ENCODE assay signal across 9 cellular contexts in the genomic region with DNA sequence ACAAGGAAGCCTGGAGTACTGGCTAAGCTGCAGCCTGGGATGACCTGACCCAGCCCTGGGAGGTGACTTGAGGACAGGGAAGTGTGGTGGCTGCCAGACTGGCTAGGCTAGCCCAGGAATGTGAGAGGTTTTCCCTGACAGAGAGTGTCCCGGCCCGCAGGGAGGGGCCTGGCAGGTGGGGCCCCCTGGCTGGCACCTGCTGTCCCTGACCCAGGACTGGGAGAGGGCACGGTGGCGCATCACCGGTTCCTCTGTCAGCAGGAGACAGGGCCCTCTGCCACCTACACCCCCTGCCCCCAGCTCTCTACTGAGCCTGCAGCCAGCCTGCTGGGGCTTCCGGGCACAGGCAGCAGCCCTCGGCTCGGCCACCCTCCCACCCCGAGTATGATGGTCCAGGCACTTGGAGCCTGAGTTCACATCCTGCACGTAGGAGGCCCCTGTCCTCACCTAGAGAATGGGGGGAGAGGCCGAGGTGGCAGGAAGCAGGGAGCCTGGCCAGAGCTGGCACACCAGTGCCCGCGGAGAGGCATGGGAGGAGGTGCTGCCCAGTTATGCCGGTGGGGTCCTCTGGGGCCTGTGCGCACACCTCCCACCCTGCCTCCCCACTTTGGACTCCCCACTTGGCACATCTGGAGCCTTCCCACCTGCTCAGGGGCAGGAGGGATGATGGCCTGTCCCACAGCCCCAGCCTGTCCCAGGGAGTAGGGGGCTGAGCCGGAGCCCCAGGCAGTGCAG. TPM values are rescaled to one million over a fixed set of nuclear protein-coding genes. Genes with fewer than 3 reads are reported as not detected.
DNase-seq lines count a peak whose midpoint lies in the region; ATAC-seq and TF ChIP-seq lines count a peak whose summit lies in the region.
"Had no signal": no experiment of that assay in that cellular context is flagged by ENCODE, and none has a peak within 500 bp of the region (broad histone marks: within the 10 kb centered on the region; RNA-seq: fewer than 3 reads in every experiment).

No MANE protein-coding gene starts in this region.

- H3K4me1 ChIP-seq in spleen (peaks cover 8 to 48% (median 26%) of the 10 kb centered on the region in 6 donors), MM.1S (ENCODE audit: low read length) (no peaks in the 10 kb centered on the region)

- no peak overlapping the region for H3K27ac Mint-ChIP-seq in T-helper 1 cell treated with Interleukin-12 subunit alpha and Interleukin-12 subunit beta and Interleukin-4 antibody, amounts not matched to agents 30 μg/mL and 1 μg/mL, for 36 hours

- H4K20me1 ChIP-seq in MM.1S (ENCODE audit: insufficient read depth, low read length), result no peaks in the 10 kb centered on the region

- no peaks in the 10 kb centered on the region for H3K36me3 ChIP-seq in spleen
- no peaks in the 10 kb centered on the region for H3K36me3 ChIP-seq in MM.1S (replicated peaks; ENCODE audit: insufficient read depth, low read length)

- TF ChIP-seq POLR2A in spleen (IDR thresholded peaks at IDR 0.05), result no peak

- no peak overlapping the region for H2AFZ ChIP-seq in MM.1S (ENCODE audit: low read length)

- no peaks in the 10 kb centered on the region for H3K9me3 ChIP-seq in spleen
- no peaks in the 10 kb centered on the region for H3K9me3 ChIP-seq in MM.1S (replicated peaks; ENCODE audit: insufficient read depth, low read length)

- H3K9me3 Mint-ChIP-seq in T-helper 1 cell treated with Interleukin-12 subunit alpha and Interleukin-12 subunit beta and Interleukin-4 antibody, amounts not matched to agents 30 μg/mL and 1 μg/mL, for 36 hours, result no peaks in the 10 kb centered on the region

- intact Hi-C loops in spleen (cut with DNase I; ENCODE audit: low total_unique reads), result no loop called here

- no peaks in the 10 kb centered on the region for H3F3A ChIP-seq in MM.1S (ENCODE audit: insufficient read depth, low read length)

- no peak overlapping the region for H3K9ac ChIP-seq in MM.1S (ENCODE audit: low read length)

- no peaks in the 10 kb centered on the region for H3K79me2 ChIP-seq in MM.1S (ENCODE audit: low read length)

- 73 to 85% (median 84%) methylated on average over 10 to 16 of the region's 16 CpGs for WGBS in spleen, 5 donors

- peaks cover 0 to 19% (median 0%) of the 10 kb centered on the region in 7 donors for H3K27me3 ChIP-seq in spleen (replicated peaks in 1 of 7)
- H3K27me3 ChIP-seq in MM.1S (replicated peaks; ENCODE audit: insufficient read depth, low read length), result peaks cover 30% of the 10 kb centered on the region

- no peak for ATAC-seq in HG03469 (IDR thresholded peaks at IDR 0.05; ENCODE audit: unreplicated experiment)
- ATAC-seq in GM19455 (IDR thresholded peaks at IDR 0.05; ENCODE audit: unreplicated experiment), result no peak

- H3K36me3 Mint-ChIP-seq in T-helper 1 cell treated with Interleukin-12 subunit alpha and Interleukin-12 subunit beta and Interleukin-4 antibody, amounts not matched to agents 30 μg/mL and 1 μg/mL, for 36 hours (ENCODE audit: low read depth), result no peaks in the 10 kb centered on the region

- H3K4me3 Mint-ChIP-seq in T-helper 1 cell treated with Interleukin-12 subunit alpha and Interleukin-12 subunit beta and Interleukin-4 antibody, amounts not matched to agents 30 μg/mL and 1 μg/mL, for 36 hours, result peak overlapping the region; percentile 31

- no peak overlapping the region for H3K4me3 ChIP-seq in spleen
- no peak overlapping the region for H3K4me3 ChIP-seq in MM.1S (ENCODE audit: low read length)

- H3K4me2 ChIP-seq in MM.1S (ENCODE audit: low read depth, low read length), result no peak overlapping the region

- TF ChIP-seq CTCF in VCaP (conservative IDR thresholded peaks at IDR 0.05) (no peak), spleen (IDR thresholded peaks at IDR 0.05 in 8 of 11, conservative IDR thresholded peaks at IDR 0.05 in 3 of 11) (no peak), MM.1S (IDR thresholded peaks at IDR 0.05; ENCODE audit: low read length) (no peak)

- H3K27me3 Mint-ChIP-seq in T-helper 1 cell treated with Interleukin-12 subunit alpha and Interleukin-12 subunit beta and Interleukin-4 antibody, amounts not matched to agents 30 μg/mL and 1 μg/mL, for 36 hours (ENCODE audit: low read depth), result peaks cover 8% of the 10 kb centered on the region

- H3K4me1 Mint-ChIP-seq in T-helper 1 cell treated with Interleukin-12 subunit alpha and Interleukin-12 subunit beta and Interleukin-4 antibody, amounts not matched to agents 30 μg/mL and 1 μg/mL, for 36 hours (ENCODE audit: low read depth), result peaks cover 5% of the 10 kb centered on the region

- peak overlapping the region; percentile 78 for H3K27ac ChIP-seq in VCaP
- no peak overlapping the region for H3K27ac ChIP-seq in spleen
- H3K27ac ChIP-seq in MM.1S (ENCODE audit: low read length), result no peak overlapping the region

- DNase-seq in T-helper 1 cell (no peak), islet precursor cell (peak; percentile 67), spleen (peak; percentile 70), MM.1S (no peak)
- DNase-seq: hypothalamus had no signal

- no peaks in the 10 kb centered on the region for H3K9me2 ChIP-seq in MM.1S (replicated peaks; ENCODE audit: insufficient read depth, low read length)

RNA-seq across cellular contexts. Expression of a gene that starts 0.5 kb away (rescaled TPM):
- total RNA-seq in spleen, result 1 to 10 TPM in 6 of 7 donors, under 1 TPM in 1; 0.84 to 2.1 (median 1.2) TPM
- polyA plus RNA-seq in spleen, result 1 to 10 TPM; 1.2 to 1.5 (median 1.2) TPM

RNA-seq across cellular contexts. Expression of a gene that starts 32.9 kb away (rescaled TPM):
- 100 to 1,000 TPM; 590 to 922 (median 875) TPM for total RNA-seq in spleen
- 1,000 to 10,000 TPM in 1 of 3 donors, 100 to 1,000 TPM in 2; 239 to 1,169 (median 672) TPM for polyA plus RNA-seq in spleen

RNA-seq across cellular contexts. Expression of a gene that starts 37.2 kb away (rescaled TPM):
- 10 to 100 TPM; 20.5 to 32.1 (median 28.2) TPM for total RNA-seq in spleen
- 10 to 100 TPM; 13.1 to 24.1 (median 19.2) TPM for polyA plus RNA-seq in spleen

RNA-seq across cellular contexts. Expression of a gene that starts 57.6 kb away (rescaled TPM):
- total RNA-seq in spleen, result 100 to 1,000 TPM; 128 to 467 (median 134) TPM
- polyA plus RNA-seq in spleen, result 100 to 1,000 TPM; 233 to 378 (median 247) TPM

Comparison
In these comparisons a context has a peak if more than half of its experiments do, and no peak if none do; other contexts are left out.
1. DNase-seq: peak in islet precursor cell (single experiment) and spleen (single experiment); none in T-helper 1 cell (0 of 5) and MM.1S (single experiment).